ENCODE assay signal across 30 cellular contexts in the genomic region with DNA sequence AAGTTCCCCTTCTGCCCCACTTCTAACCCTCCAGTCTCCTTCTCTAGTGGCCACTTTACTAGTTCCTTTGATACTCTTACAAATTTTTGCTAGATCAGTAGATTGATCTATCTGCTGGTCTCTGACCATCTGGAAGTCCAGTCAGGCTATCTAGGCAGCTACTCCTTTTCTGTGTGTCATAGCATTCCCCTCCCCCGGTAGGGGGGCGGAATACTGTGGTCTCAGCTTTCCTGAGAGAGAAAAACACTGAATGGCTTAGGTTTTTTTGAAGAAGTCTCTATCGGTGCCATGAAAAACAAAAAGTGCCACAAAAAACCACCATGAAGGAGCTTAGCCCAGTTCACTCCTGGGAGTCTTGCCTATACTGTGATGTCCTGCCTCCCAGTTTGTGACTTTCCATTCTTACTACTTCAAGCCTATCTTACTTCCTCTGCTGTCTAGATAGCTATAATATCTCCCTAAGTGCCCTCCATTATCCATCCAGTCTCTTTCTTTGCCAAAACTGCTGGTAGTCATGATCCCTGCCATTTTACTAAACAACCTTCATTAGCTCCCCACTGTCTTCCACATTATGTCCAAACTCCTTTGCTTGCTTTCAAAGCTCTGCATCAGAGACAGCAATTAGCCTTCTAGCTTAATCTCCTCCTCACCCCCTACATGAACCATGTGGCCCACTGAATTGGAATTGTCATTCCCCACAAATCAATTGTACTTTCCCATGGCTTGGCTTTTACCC. TPM values are rescaled to one million over a fixed set of nuclear protein-coding genes. Genes with fewer than 3 reads are reported as not detected.
DNase-seq lines count a peak whose midpoint lies in the region; ATAC-seq and TF ChIP-seq lines count a peak whose summit lies in the region.
"Had no signal": no experiment of that assay in that cellular context is flagged by ENCODE, and none has a peak within 500 bp of the region (broad histone marks: within the 10 kb centered on the region; RNA-seq: fewer than 3 reads in every experiment).

No MANE protein-coding gene starts in this region.

- H3K4me1 ChIP-seq in GM23248 (ENCODE audit: insufficient read depth) = no peaks in the 10 kb centered on the region
- H3K4me1 ChIP-seq: BLaER1, HAP-1, left ventricle myocardium inferior, right lobe of liver, spleen, tibial artery had no signal

- H3F3A ChIP-seq in GM23248 (ENCODE audit: insufficient read depth) = no peaks in the 10 kb centered on the region

- H3K9me3 Mint-ChIP-seq in nephron progenitor cell = peaks cover 19% of the 10 kb centered on the region
- H3K9me3 Mint-ChIP-seq: activated CD4-positive, alpha-beta T cell treated with anti-CD3 and anti-CD28 coated beads, Interleukin-2, amount 10 ng/mL, durations not matched to agents 7 days and 5 days; WTC11 had no signal

- H3K27me3 Mint-ChIP-seq in nephron progenitor cell (ENCODE audit: low read depth, poor library complexity) = peaks cover 4% of the 10 kb centered on the region
- H3K27me3 Mint-ChIP-seq: activated CD4-positive, alpha-beta T cell treated with anti-CD3 and anti-CD28 coated beads, Interleukin-2, amount 10 ng/mL, durations not matched to agents 7 days and 5 days had no signal

- no peaks in the 10 kb centered on the region for H4K20me1 ChIP-seq in GM23248 (ENCODE audit: insufficient read depth)
- H4K20me1 ChIP-seq: BLaER1 had no signal

- no peak overlapping the region for H3K9ac ChIP-seq in GM23248
- H3K9ac ChIP-seq: BLaER1 had no signal

- H3K36me3 Mint-ChIP-seq in nephron progenitor cell (ENCODE audit: low read depth) = peaks cover 85% of the 10 kb centered on the region

- H3K4me3 ChIP-seq in GM23248 = no peak overlapping the region
- H3K4me3 ChIP-seq: BLaER1, HAP-1, left ventricle myocardium inferior, right lobe of liver, spleen, tibial artery had no signal

- H3K9me2 ChIP-seq in GM23248 (ENCODE audit: insufficient read depth) = no peaks in the 10 kb centered on the region

- no peak overlapping the region for H3K27ac ChIP-seq in GM23248
- H3K27ac ChIP-seq: BLaER1, epithelial cell of prostate, left ventricle myocardium inferior, neutrophil, right lobe of liver, spleen, tibial artery had no signal

- WGBS in GM23248 (ENCODE audit: low coverage in 1 of 2, low lambda C conversion rate in 2 of 2, missing lambda C conversion rate in 2 of 2), 2 experiments = 94 to 98% methylated on average over 3 of the region's 3 CpGs

- peak overlapping the region; percentile 60 for H3K27ac Mint-ChIP-seq in nephron progenitor cell
- H3K27ac Mint-ChIP-seq: activated CD4-positive, alpha-beta T cell treated with anti-CD3 and anti-CD28 coated beads, Interleukin-2, amount 10 ng/mL, durations not matched to agents 7 days and 5 days; WTC11 had no signal

- no peak overlapping the region for H3K4me3 Mint-ChIP-seq in nephron progenitor cell
- H3K4me3 Mint-ChIP-seq: activated CD4-positive, alpha-beta T cell treated with anti-CD3 and anti-CD28 coated beads, Interleukin-2, amount 10 ng/mL, durations not matched to agents 7 days and 5 days; WTC11 had no signal

- H3K9me3 ChIP-seq in GM23248 (ENCODE audit: low read depth) = no peaks in the 10 kb centered on the region
- H3K9me3 ChIP-seq: BLaER1, HAP-1, left ventricle myocardium inferior, neutrophil, right lobe of liver, spleen, tibial artery had no signal

- intact Hi-C loops in left colon (cut with DNase I, micrococcal nuclease) = no loop called here

- DNase-seq in GM23248 (peak; percentile 12), NCI-H2227 treated with DMSO at 0.1 percent for 48 hours (lab: John Stamatoyannopoulos, UW) (peak; percentile 73), astrocyte of the hippocampus (ENCODE audit: low read depth, low spot score) (peak; percentile 65), nephron progenitor cell (no peak), kidney tubule cell (ENCODE audit: low spot score) (no peak), left colon (no peak)
- DNase-seq: activated CD4-positive, alpha-beta T cell treated with anti-CD3 and anti-CD28 coated beads, Interleukin-2, amount 10 ng/mL, durations not matched to agents 7 days and 5 days; activated gamma-delta T cell; activated T-cell treated with anti-CD3 and anti-CD28 coated beads, Interleukin-2, amount 50 U/mL, for 1 hour; DMS153; effector memory CD4-positive, alpha-beta T cell; hypothalamus; Kasumi-1; left ventricle myocardium inferior; NCI-H2029 treated with DMSO at 0.1 percent for 48 hours; NCI-H345; NCI-H748 treated with DMSO at 0.1 percent for 48 hours; right lobe of liver; SHP77; spleen; stimulated activated CD4-positive, alpha-beta T cell treated with anti-CD3 and anti-CD28 coated beads, Interleukin-2, amount 100 ng/mL, for 24 hours; tibial artery had no signal

- no peaks in the 10 kb centered on the region for H3K27me3 ChIP-seq in GM23248 (replicated peaks; ENCODE audit: insufficient read depth)
- H3K27me3 ChIP-seq: BLaER1, neutrophil, right lobe of liver, spleen, tibial artery had no signal

- no peak overlapping the region for H2AFZ ChIP-seq in GM23248

- peaks cover 35% of the 10 kb centered on the region for H3K36me3 ChIP-seq in GM23248 (ENCODE audit: low read depth)

- H3K4me2 ChIP-seq in GM23248 (ENCODE audit: unreplicated experiment) = no peak overlapping the region
- H3K4me2 ChIP-seq: BLaER1 had no signal

- no peaks in the 10 kb centered on the region for H3K79me2 ChIP-seq in GM23248 (ENCODE audit: insufficient read depth)

- in situ Hi-C loops in GM23248 (cut with MboI) = no loop called here

- TF ChIP-seq CTCF in nephron progenitor cell (IDR thresholded peaks at IDR 0.05) = no peak

- peaks cover 29% of the 10 kb centered on the region for H3K4me1 Mint-ChIP-seq in nephron progenitor cell
- H3K4me1 Mint-ChIP-seq: activated CD4-positive, alpha-beta T cell treated with anti-CD3 and anti-CD28 coated beads, Interleukin-2, amount 10 ng/mL, durations not matched to agents 7 days and 5 days; WTC11 had no signal

- no peak for ATAC-seq in left colon
- ATAC-seq in HG03354 (IDR thresholded peaks at IDR 0.05; ENCODE audit: poor library complexity, severe bottlenecking, unreplicated experiment) = no peak
- ATAC-seq: HepG2, Panc1, right lobe of liver, WTC11 had no signal

RNA-seq across cellular contexts. Expression of a gene that starts 29.9 kb away (rescaled TPM):
- total RNA-seq in GM23248 (2014; rRNA removed; shearing (Covaris generic)) = 209 and 226 TPM in 2 replicates
- 194 and 206 TPM in 2 replicates for polyA plus RNA-seq in GM23248 (2016; fragmentation: Nextera tagmentation; extraction: Ambion mirVana)
- 10 to 100 TPM; 40.3 to 49.1 TPM for total RNA-seq in left colon

RNA-seq across cellular contexts. Expression of a gene that starts 30.0 kb away (rescaled TPM):
- 3.5 and 5.8 TPM in 2 replicates for total RNA-seq in GM23248 (2014; rRNA removed; shearing (Covaris generic))
- polyA plus RNA-seq in GM23248 (2016; fragmentation: Nextera tagmentation; extraction: Ambion mirVana) = 3.7 and 3.9 TPM in 2 replicates
- 1 to 10 TPM; 4.3 to 6.6 TPM for total RNA-seq in left colon

Comparison
In these comparisons a context has a peak if more than half of its experiments do, and no peak if none do; other contexts are left out.
1. DNase-seq: peak in GM23248 (single experiment), NCI-H2227 treated with DMSO at 0.1 percent for 48 hours (single experiment) and astrocyte of the hippocampus (single experiment); none in nephron progenitor cell (single experiment), kidney tubule cell (single experiment) and left colon (0 of 2).